Comparison of ENCODE assay signal across 10 cellular contexts in genomic region chr7:85184599-85185354, GRCh38. TPM values are rescaled to one million over a fixed set of nuclear protein-coding genes. Genes with fewer than 3 reads are reported as not detected.
DNase-seq lines count a peak whose midpoint lies in the region; ATAC-seq and TF ChIP-seq lines count a peak whose summit lies in the region.
"Had no signal": no experiment of that assay in that cellular context is flagged by ENCODE, and none has a peak within 500 bp of the region (broad histone marks: within the 10 kb centered on the region; RNA-seq: fewer than 3 reads in every experiment).

No MANE protein-coding gene starts in this region.

- TF ChIP-seq CTCF in BE2C (IDR thresholded peaks at IDR 0.05; ENCODE audit: low read depth, low read length) (no peak), osteocyte (IDR thresholded peaks at IDR 0.05) (no peak)

- no peaks in the 10 kb centered on the region for H3K4me1 ChIP-seq in BE2C
- H3K4me1 ChIP-seq: right lobe of liver had no signal

- H3K9me3 ChIP-seq in BE2C = no peaks in the 10 kb centered on the region
- H3K9me3 ChIP-seq: right lobe of liver had no signal

- no peaks in the 10 kb centered on the region for H3K27me3 Mint-ChIP-seq in osteocyte (ENCODE audit: unreplicated experiment)

- H3K27me3 ChIP-seq in BE2C = no peaks in the 10 kb centered on the region
- H3K27me3 ChIP-seq: right lobe of liver had no signal

- no peaks in the 10 kb centered on the region for H3K36me3 Mint-ChIP-seq in osteocyte (ENCODE audit: unreplicated experiment)
- H3K36me3 Mint-ChIP-seq: activated CD4-positive, alpha-beta memory T cell treated with anti-CD3 and anti-CD28 coated beads for 36 hours had no signal

- no peaks in the 10 kb centered on the region for H3K9me3 Mint-ChIP-seq in osteocyte (ENCODE audit: unreplicated experiment)

- no peak for ATAC-seq in HG02852 (IDR thresholded peaks at IDR 0.05; ENCODE audit: unreplicated experiment)
- no peak for ATAC-seq in GM21367 (IDR thresholded peaks at IDR 0.05; ENCODE audit: unreplicated experiment)

- peak overlapping the region; percentile 86 for H3K27ac Mint-ChIP-seq in osteocyte (ENCODE audit: unreplicated experiment)
- H3K27ac Mint-ChIP-seq: activated CD4-positive, alpha-beta memory T cell treated with anti-CD3 and anti-CD28 coated beads for 36 hours had no signal

- no peaks in the 10 kb centered on the region for H3K36me3 ChIP-seq in BE2C
- H3K36me3 ChIP-seq: right lobe of liver had no signal

- DNase-seq in BE2C = peak; percentile 57
- peak; percentile 17 for DNase-seq in RPMI7951 (ENCODE audit: low read depth)
- peak; percentile 29 for DNase-seq in fibroblast of the conjunctiva (ENCODE audit: low read depth)
- DNase-seq in osteocyte (ENCODE audit: extremely low spot score, unreplicated experiment) = peak; percentile 86
- DNase-seq in cortex of kidney (lab: John Stamatoyannopoulos, UW) = no peak
- DNase-seq in GDM1 (lab: John Stamatoyannopoulos, UW) = no peak
- DNase-seq: activated CD4-positive, alpha-beta memory T cell treated with anti-CD3 and anti-CD28 coated beads for 36 hours had no signal

- peak overlapping the region; percentile 86 for H3K4me3 ChIP-seq in BE2C (ENCODE audit: low read depth, low read length)

- peak overlapping the region; percentile 87 for H3K4me3 Mint-ChIP-seq in osteocyte (ENCODE audit: unreplicated experiment)
- H3K4me3 Mint-ChIP-seq: activated CD4-positive, alpha-beta memory T cell treated with anti-CD3 and anti-CD28 coated beads for 36 hours had no signal

- peaks cover 15% of the 10 kb centered on the region for H3K4me1 Mint-ChIP-seq in osteocyte (ENCODE audit: unreplicated experiment)

RNA-seq across cellular contexts. Expression of gene SEMA3D, which starts 2.1 kb away (rescaled TPM):
- polyA plus RNA-seq in BE2C (2012; ENCODE audit: insufficient read depth, insufficient read length, low read depth) = 2.4 TPM
- total RNA-seq in RPMI7951 (2014; rRNA removed; shearing (Covaris generic)) = 2.4 and 2.6 TPM in 2 replicates
- total RNA-seq in osteocyte = 18.6 and 19.4 TPM in 2 replicates
- total RNA-seq: activated CD4-positive, alpha-beta memory T cell treated with anti-CD3 and anti-CD28 coated beads for 36 hours had no signal

Comparison
In these comparisons a context has a peak if more than half of its experiments do, and no peak if none do; other contexts are left out.
1. DNase-seq: peak in BE2C (single experiment), RPMI7951 (single experiment), fibroblast of the conjunctiva (single experiment) and osteocyte (single experiment); none in cortex of kidney (single experiment) and GDM1 (single experiment).